1 cellular context compared by ENCODE assay signal in the genomic region with DNA sequence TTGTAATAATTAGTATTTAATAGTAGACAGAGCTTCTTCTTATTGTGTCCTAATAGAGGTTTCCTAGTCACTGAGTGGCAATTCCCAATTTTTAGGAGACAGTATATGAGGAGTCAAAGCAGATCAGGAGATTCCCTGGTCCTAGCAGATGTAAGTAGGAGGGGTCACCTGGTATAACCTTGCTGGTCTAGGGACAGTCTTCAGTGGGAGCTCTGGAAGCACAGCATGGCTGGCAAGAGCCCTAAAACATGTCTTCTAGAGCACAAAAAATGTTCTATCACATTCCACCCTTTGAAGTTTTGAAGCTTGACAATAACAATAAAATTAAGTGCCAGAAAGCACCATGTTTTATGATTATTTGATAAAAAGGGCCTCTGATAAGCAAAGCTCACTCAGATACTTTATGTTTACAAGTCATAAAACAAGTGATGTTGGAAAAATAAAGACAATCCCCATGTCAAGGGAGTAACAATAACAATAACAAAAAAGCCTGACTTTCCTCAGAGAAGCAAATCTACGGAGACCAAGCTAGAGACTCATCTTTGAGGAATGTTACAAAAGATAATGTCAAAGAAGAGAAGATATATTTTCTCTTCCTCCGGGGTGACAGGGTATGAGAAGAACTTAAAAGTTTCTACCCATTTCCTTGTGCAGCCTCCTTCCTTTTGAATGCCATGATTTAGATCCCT.
TF ChIP-seq lines count a peak whose summit lies in the region.

No MANE protein-coding gene starts in this region.

TF ChIP-seq in IMR-90, 13 proteins besides CTCF, POLR2A, EP300 and RAD21 (continued from another document):
- TF ChIP-seq, protein P1, sequence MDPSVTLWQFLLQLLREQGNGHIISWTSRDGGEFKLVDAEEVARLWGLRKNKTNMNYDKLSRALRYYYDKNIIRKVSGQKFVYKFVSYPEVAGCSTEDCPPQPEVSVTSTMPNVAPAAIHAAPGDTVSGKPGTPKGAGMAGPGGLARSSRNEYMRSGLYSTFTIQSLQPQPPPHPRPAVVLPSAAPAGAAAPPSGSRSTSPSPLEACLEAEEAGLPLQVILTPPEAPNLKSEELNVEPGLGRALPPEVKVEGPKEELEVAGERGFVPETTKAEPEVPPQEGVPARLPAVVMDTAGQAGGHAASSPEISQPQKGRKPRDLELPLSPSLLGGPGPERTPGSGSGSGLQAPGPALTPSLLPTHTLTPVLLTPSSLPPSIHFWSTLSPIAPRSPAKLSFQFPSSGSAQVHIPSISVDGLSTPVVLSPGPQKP (IDR thresholded peaks at IDR 0.05; ENCODE audit: borderline replicate concordance, low read depth, low read length), result no peak
- TF ChIP-seq MAZ (IDR thresholded peaks at IDR 0.05; ENCODE audit: borderline replicate concordance, low read depth, low read length) (no peak), SMC3 (IDR thresholded peaks at IDR 0.05; ENCODE audit: low read depth, low read length) (no peak), MXI1 (IDR thresholded peaks at IDR 0.05; ENCODE audit: borderline replicate concordance, low read depth, low read length) (no peak), NFE2L2 (IDR thresholded peaks at IDR 0.05; ENCODE audit: low read depth, low read length) (no peak), RCOR1 (IDR thresholded peaks at IDR 0.05; ENCODE audit: insufficient replicate concordance, low read length) (no peak), CHD1 (IDR thresholded peaks at IDR 0.05; ENCODE audit: low read depth, low read length) (no peak), CEBPB (IDR thresholded peaks at IDR 0.05; ENCODE audit: low read depth, low read length) (no peak), BHLHE40 (IDR thresholded peaks at IDR 0.05; ENCODE audit: low read depth, low read length) (no peak)
- TF ChIP-seq, protein P2, sequence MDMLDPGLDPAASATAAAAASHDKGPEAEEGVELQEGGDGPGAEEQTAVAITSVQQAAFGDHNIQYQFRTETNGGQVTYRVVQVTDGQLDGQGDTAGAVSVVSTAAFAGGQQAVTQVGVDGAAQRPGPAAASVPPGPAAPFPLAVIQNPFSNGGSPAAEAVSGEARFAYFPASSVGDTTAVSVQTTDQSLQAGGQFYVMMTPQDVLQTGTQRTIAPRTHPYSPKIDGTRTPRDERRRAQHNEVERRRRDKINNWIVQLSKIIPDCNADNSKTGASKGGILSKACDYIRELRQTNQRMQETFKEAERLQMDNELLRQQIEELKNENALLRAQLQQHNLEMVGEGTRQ (IDR thresholded peaks at IDR 0.05; ENCODE audit: low read depth, low read length), result no peak
TF ChIP-seq in IMR-90: peak in this region for 0.
